1 cellular context compared by ENCODE assay signal in the genomic region with DNA sequence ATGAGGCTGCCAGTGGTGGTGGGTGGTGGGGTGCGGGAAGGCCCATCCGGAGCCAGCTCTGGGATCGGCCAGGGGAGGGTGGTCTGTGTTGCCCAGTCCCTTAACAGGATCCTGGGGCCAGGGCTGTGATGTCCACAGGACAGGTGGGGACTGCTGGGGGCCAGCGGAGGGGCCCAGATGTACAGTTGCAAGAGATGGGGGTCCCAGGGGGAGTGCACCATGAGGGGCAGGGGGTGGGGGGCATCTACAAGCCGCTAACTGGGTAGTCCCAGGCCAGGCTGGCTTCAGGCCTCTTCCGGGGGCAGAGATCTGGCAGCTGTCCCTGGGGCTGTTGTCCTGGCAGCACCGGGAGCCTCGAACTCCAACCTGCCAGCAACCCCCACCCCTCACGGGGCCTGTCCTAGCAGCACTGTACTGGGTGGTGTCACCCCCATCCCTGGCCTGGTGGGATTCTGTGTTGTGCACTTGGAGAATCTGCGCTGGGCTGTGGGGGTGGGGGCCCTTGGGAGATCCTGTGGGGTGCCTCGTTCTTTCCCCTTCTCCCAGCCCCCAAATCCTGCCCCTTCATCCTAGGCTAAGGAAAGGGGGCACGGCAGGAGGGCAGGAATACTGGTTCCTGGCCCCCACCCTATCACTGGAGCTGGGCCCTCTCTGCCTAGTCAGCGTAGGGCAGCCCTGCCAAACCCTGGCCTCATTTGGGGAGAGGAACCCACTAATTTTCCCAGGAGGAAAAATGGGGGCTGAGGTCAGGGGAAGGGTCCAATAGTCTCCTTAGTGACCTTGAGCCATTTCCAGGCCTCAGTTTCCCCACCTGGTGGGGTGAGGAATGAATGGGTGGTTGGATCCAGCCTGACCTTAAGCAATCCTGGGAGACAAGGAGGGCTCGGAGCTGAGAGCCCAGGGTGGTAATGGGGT.
TF ChIP-seq lines count a peak whose summit lies in the region.

No MANE protein-coding gene starts in this region.

TF ChIP-seq in HepG2, 621 proteins besides CTCF, POLR2A, EP300 and RAD21 (continued from another document):
- no peak for TF ChIP-seq ZNF337 (CRISPR knock-in tag; IDR thresholded peaks at IDR 0.05; ENCODE audit: borderline replicate concordance, low read depth)
- no peak for TF ChIP-seq PTBP1 (IDR thresholded peaks at IDR 0.05; ENCODE audit: low read depth, low read length, poor library complexity, severe bottlenecking)
- 0 out of 2 replicates have a peak, but pooled peaks have one; percentile 13 for TF ChIP-seq SNAPC5 (CRISPR knock-in tag; IDR thresholded peaks at IDR 0.05; ENCODE audit: borderline replicate concordance)
- peak; percentile 55; the same call in 1 of the 2 replicates for TF ChIP-seq SRY (CRISPR knock-in tag; IDR thresholded peaks at IDR 0.05)
- TF ChIP-seq HOXA5 (CRISPR knock-in tag; IDR thresholded peaks at IDR 0.05) = 0 out of 2 replicates have a peak, but pooled peaks have one; percentile 31
- TF ChIP-seq UBTF (CRISPR knock-in tag; IDR thresholded peaks at IDR 0.05) = no peak
- TF ChIP-seq ZNF557 (CRISPR knock-in tag; IDR thresholded peaks at IDR 0.05) = 0 out of 2 replicates have a peak, but pooled peaks have one; percentile 3
- TF ChIP-seq SNAPC4 (CRISPR knock-in tag; IDR thresholded peaks at IDR 0.05) = 0 out of 2 replicates have a peak, but pooled peaks have one; percentile 17
- 0 out of 2 replicates have a peak, but pooled peaks have one; percentile 2 for TF ChIP-seq HNF4A (CRISPR knock-in tag; IDR thresholded peaks at IDR 0.05)
- TF ChIP-seq ZMYM4 (CRISPR knock-in tag; IDR thresholded peaks at IDR 0.05) = peak; percentile 29; the same call in 1 of the 2 replicates
- TF ChIP-seq KDM3A (CRISPR knock-in tag; IDR thresholded peaks at IDR 0.05; ENCODE audit: low read depth) = 0 out of 2 replicates have a peak, but pooled peaks have one; percentile 9
- TF ChIP-seq GATA4 (IDR thresholded peaks at IDR 0.05; ENCODE audit: borderline replicate concordance, low read depth) = 0 out of 2 replicates have a peak, but pooled peaks have one; percentile 29
- TF ChIP-seq SP140L (CRISPR knock-in tag; IDR thresholded peaks at IDR 0.05; ENCODE audit: borderline replicate concordance) = no peak
- peak; percentile 73; the same call in 1 of the 2 replicates for TF ChIP-seq CAMTA2 (CRISPR knock-in tag; IDR thresholded peaks at IDR 0.05; ENCODE audit: borderline replicate concordance)
- no peak for TF ChIP-seq ZNF644 (CRISPR knock-in tag; IDR thresholded peaks at IDR 0.05; ENCODE audit: low read depth)
- 0 out of 2 replicates have a peak, but pooled peaks have one; percentile 37 for TF ChIP-seq ZNF572 (CRISPR knock-in tag; IDR thresholded peaks at IDR 0.05)
- TF ChIP-seq HNRNPL (IDR thresholded peaks at IDR 0.05; ENCODE audit: low read depth, low read length) = peak; percentile 72; the same call in 1 of the 2 replicates
- TF ChIP-seq, protein P1, sequence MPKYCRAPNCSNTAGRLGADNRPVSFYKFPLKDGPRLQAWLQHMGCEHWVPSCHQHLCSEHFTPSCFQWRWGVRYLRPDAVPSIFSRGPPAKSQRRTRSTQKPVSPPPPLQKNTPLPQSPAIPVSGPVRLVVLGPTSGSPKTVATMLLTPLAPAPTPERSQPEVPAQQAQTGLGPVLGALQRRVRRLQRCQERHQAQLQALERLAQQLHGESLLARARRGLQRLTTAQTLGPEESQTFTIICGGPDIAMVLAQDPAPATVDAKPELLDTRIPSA (CRISPR knock-in tag; IDR thresholded peaks at IDR 0.05; ENCODE audit: borderline replicate concordance) = 0 out of 2 replicates have a peak, but pooled peaks have one; percentile 30
- 0 out of 2 replicates have a peak, but pooled peaks have one; percentile 71 for TF ChIP-seq TOPORS (CRISPR knock-in tag; IDR thresholded peaks at IDR 0.05)
- TF ChIP-seq KDM5A (IDR thresholded peaks at IDR 0.05; ENCODE audit: borderline replicate concordance, low read length) = 0 out of 2 replicates have a peak, but pooled peaks have one; percentile 23
- TF ChIP-seq ZNF253 (CRISPR knock-in tag; IDR thresholded peaks at IDR 0.05; ENCODE audit: borderline replicate concordance) = 0 out of 2 replicates have a peak, but pooled peaks have one; percentile 26
- TF ChIP-seq ZNF230 (CRISPR knock-in tag; IDR thresholded peaks at IDR 0.05) = peak; percentile 57; the same call in 1 of the 2 replicates
- TF ChIP-seq BCL3 (CRISPR knock-in tag; IDR thresholded peaks at IDR 0.05) = peak; percentile 70; the same call in 1 of the 2 replicates
- no peak for TF ChIP-seq RXRA (CRISPR knock-in tag; IDR thresholded peaks at IDR 0.05)
TF ChIP-seq in HepG2: peak in this region for 54.
